In genomic region chr13:90416519-90416918, GRCh38 we compare ENCODE assay signal across 13 cellular contexts.
DNase-seq lines count a peak whose midpoint lies in the region; ATAC-seq and TF ChIP-seq lines count a peak whose summit lies in the region.
"Had no signal": no experiment of that assay in that cellular context is flagged by ENCODE, and none has a peak within 500 bp of the region (broad histone marks: within the 10 kb centered on the region; RNA-seq: fewer than 3 reads in every experiment).

No MANE protein-coding gene starts in this region.

- H3K27ac ChIP-seq in HUES48 (ENCODE audit: low read depth, low read length) (peak overlapping the region; percentile 12), body of pancreas (no peak overlapping the region), right cardiac atrium (ENCODE audit: low read length) (no peak overlapping the region)
- H3K27ac ChIP-seq: RWPE1, suprapubic skin had no signal

- H3K4me1 Mint-ChIP-seq in natural killer cell treated with Interleukin-12 subunit alpha and Interleukin-12 subunit beta and Interleukin-15 and Interleukin-18, amount 100 ng/mL, for 72 hours (ENCODE audit: low read depth in 2 of 2), result no peaks in the 10 kb centered on the region

- H3K36me3 Mint-ChIP-seq in natural killer cell treated with Interleukin-12 subunit alpha and Interleukin-12 subunit beta and Interleukin-15 and Interleukin-18, amount 100 ng/mL, for 72 hours, result peaks cover 9% of the 10 kb centered on the region

- no peaks in the 10 kb centered on the region for H3K36me3 ChIP-seq in HUES48 (ENCODE audit: control insufficient read depth, insufficient read depth, low read length)
- H3K36me3 ChIP-seq in body of pancreas (replicated peaks in 1 of 2; ENCODE audit: insufficient read depth in 1 of 2, low read depth in 2 of 2), result no peaks in the 10 kb centered on the region
- H3K36me3 ChIP-seq: suprapubic skin had no signal

- DNase-seq in A172 (ENCODE audit: low spot score), result peak; percentile 9
- peak in 1 of 4 donors; percentile 20 for DNase-seq in body of pancreas
- DNase-seq in kidney tubule cell (ENCODE audit: low spot score), result peak; percentile 9
- no peak for DNase-seq in NCI-H146 (lab: John Stamatoyannopoulos, UW)
- DNase-seq in natural killer cell treated with Interleukin-12 subunit alpha and Interleukin-12 subunit beta and Interleukin-15 and Interleukin-18, amount 100 ng/mL, for 72 hours (ENCODE audit: low spot score), result no peak
- no peak for DNase-seq in right cardiac atrium
- DNase-seq in NOMO-1 treated with dmso at 0.1 percent for 144 hours (lab: John Stamatoyannopoulos, UW; ENCODE audit: unreplicated experiment), result no peak
- DNase-seq: effector memory CD8-positive, alpha-beta T cell; NCI-H446 treated with DMSO at 0.1 percent for 48 hours; retina had no signal

- WGBS in body of pancreas, 2 donors, result 73 to 74% methylated on average over 5 of the region's 5 CpGs
- WGBS in right cardiac atrium, result 79% methylated on average over 5 of the region's 5 CpGs

- peaks cover 17% of the 10 kb centered on the region for H3K4me1 ChIP-seq in HUES48 (ENCODE audit: control insufficient read depth, insufficient read depth, low read length)
- H3K4me1 ChIP-seq in body of pancreas, result no peaks in the 10 kb centered on the region
- no peaks in the 10 kb centered on the region for H3K4me1 ChIP-seq in right cardiac atrium (ENCODE audit: control insufficient read depth, insufficient read depth, low read length)

- H3K27me3 Mint-ChIP-seq in natural killer cell treated with Interleukin-12 subunit alpha and Interleukin-12 subunit beta and Interleukin-15 and Interleukin-18, amount 100 ng/mL, for 72 hours, result no peaks in the 10 kb centered on the region
- H3K27me3 Mint-ChIP-seq: effector memory CD8-positive, alpha-beta T cell had no signal

- no peak overlapping the region for H3K4me3 Mint-ChIP-seq in natural killer cell treated with Interleukin-12 subunit alpha and Interleukin-12 subunit beta and Interleukin-15 and Interleukin-18, amount 100 ng/mL, for 72 hours
- H3K4me3 Mint-ChIP-seq: effector memory CD8-positive, alpha-beta T cell had no signal

- intact Hi-C loops in body of pancreas (cut with DNase I) (no loop called here), right cardiac atrium (cut with DNase I) (no loop called here)

- H3K9ac ChIP-seq in HUES48 (ENCODE audit: low read depth, low read length), result no peak overlapping the region

- no peak for TF ChIP-seq POLR2A in body of pancreas (IDR thresholded peaks at IDR 0.05)

- H3K27ac Mint-ChIP-seq in natural killer cell treated with Interleukin-12 subunit alpha and Interleukin-12 subunit beta and Interleukin-15 and Interleukin-18, amount 100 ng/mL, for 72 hours, result no peak overlapping the region
- H3K27ac Mint-ChIP-seq: effector memory CD8-positive, alpha-beta T cell had no signal

- H3K4me3 ChIP-seq in HUES48 (ENCODE audit: low read depth, low read length) (no peak overlapping the region), body of pancreas (no peak overlapping the region), right cardiac atrium (ENCODE audit: low read length) (no peak overlapping the region)
- H3K4me3 ChIP-seq: suprapubic skin had no signal

- H3K9me3 ChIP-seq in HUES48 (ENCODE audit: control insufficient read depth, insufficient read depth, low read length) (no peaks in the 10 kb centered on the region), body of pancreas (no peaks in the 10 kb centered on the region), right cardiac atrium (ENCODE audit: control insufficient read depth, low read length) (no peaks in the 10 kb centered on the region)
- H3K9me3 ChIP-seq: suprapubic skin had no signal

- H3K27me3 ChIP-seq in HUES48 (ENCODE audit: control insufficient read depth, insufficient read depth, low read length), result no peaks in the 10 kb centered on the region
- no peaks in the 10 kb centered on the region for H3K27me3 ChIP-seq in body of pancreas
- H3K27me3 ChIP-seq in right cardiac atrium (ENCODE audit: control insufficient read depth, insufficient read depth), result no peaks in the 10 kb centered on the region
- H3K27me3 ChIP-seq: suprapubic skin had no signal

- TF ChIP-seq CTCF in body of pancreas (IDR thresholded peaks at IDR 0.05), result no peak

- ATAC-seq in body of pancreas (peak; percentile 33), right cardiac atrium (no peak)
- no peak for ATAC-seq in natural killer cell treated with Interleukin-12 subunit alpha and Interleukin-12 subunit beta and Interleukin-15 and Interleukin-18, amount 100 ng/mL, for 72 hours
- ATAC-seq: effector memory CD8-positive, alpha-beta T cell had no signal

- peaks cover 15% of the 10 kb centered on the region for H3K9me3 Mint-ChIP-seq in natural killer cell treated with Interleukin-12 subunit alpha and Interleukin-12 subunit beta and Interleukin-15 and Interleukin-18, amount 100 ng/mL, for 72 hours

Comparison
In these comparisons a context has a peak if more than half of its experiments do, and no peak if none do; other contexts are left out.
1. DNase-seq: peak in A172 (single experiment) and kidney tubule cell (single experiment); none in NCI-H146 (single experiment), natural killer cell treated with Interleukin-12 subunit alpha and Interleukin-12 subunit beta and Interleukin-15 and Interleukin-18, amount 100 ng/mL, for 72 hours (single experiment), right cardiac atrium (0 of 3) and NOMO-1 treated with dmso at 0.1 percent for 144 hours (single experiment).